11 cellular contexts compared by ENCODE assay signal in genomic region chr19:10389863-10390262, GRCh38. TPM values are rescaled to one million over a fixed set of nuclear protein-coding genes. Genes with fewer than 3 reads are reported as not detected.
A peak's percentile ranks its signal among the peaks of the same experiment; 100 is the strongest.
DNase-seq lines count a peak whose midpoint lies in the region; FAIRE-seq and TF ChIP-seq lines count a peak whose summit lies in the region.
"Had no signal": no experiment of that assay in that cellular context is flagged by ENCODE, and none has a peak within 500 bp of the region (broad histone marks: within the 10 kb centered on the region; RNA-seq: fewer than 3 reads in every experiment).

No MANE protein-coding gene starts in this region.

- peaks cover 12% of the 10 kb centered on the region for H3K36me3 Mint-ChIP-seq in activated naive CD4-positive, alpha-beta T cell treated with anti-CD3 and anti-CD28 coated beads for 36 hours (ENCODE audit: low read depth)

- POLR2A ChIA-PET in endothelial cell of umbilical vein (lab: Charles Lee) = interaction anchor here (1.0 to 1.8 kb wide), 3 partner anchors 120 to 130 kb away, joined by 5 to 14 read pairs (median 13); partner anchors contain the start of gene ICAM1

- WGBS in GM23248 (ENCODE audit: low coverage in 1 of 2, low lambda C conversion rate in 2 of 2, missing lambda C conversion rate in 2 of 2), 2 experiments = 43 to 48% methylated on average over 12 of the region's 12 CpGs

- H3K27me3 ChIP-seq in NT2/D1 (ENCODE audit: insufficient read depth, insufficient read length) (no peaks in the 10 kb centered on the region), endothelial cell of umbilical vein (ENCODE audit: control insufficient read depth in 2 of 2, insufficient read depth in 2 of 2, low read length in 2 of 2) (no peaks in the 10 kb centered on the region), GM23248 (replicated peaks; ENCODE audit: insufficient read depth) (no peaks in the 10 kb centered on the region)

- peak; percentile 11 to 31 for TF ChIP-seq CTCF in endothelial cell of umbilical vein (IDR thresholded peaks at IDR 0.05; ENCODE audit: extremely low read depth in 1 of 2, insufficient read depth in 1 of 2, low read depth in 1 of 2, low read length in 2 of 2)

- peak; percentile 48 for DNase-seq in activated naive CD4-positive, alpha-beta T cell treated with anti-CD3 and anti-CD28 coated beads for 36 hours
- DNase-seq in activated naive CD4-positive, alpha-beta T cell treated with Interleukin-2 at 50 U/mL for 16 hours = no peak
- DNase-seq in NT2/D1 (ENCODE audit: low read depth, low spot score) (no peak), endothelial cell of umbilical vein (ENCODE audit: low read depth, low spot score) (no peak), GM23248 (no peak), activated gamma-delta T cell (lab: John Stamatoyannopoulos, UW) (no peak), COLO668 (lab: John Stamatoyannopoulos, UW; ENCODE audit: unreplicated experiment) (no peak)
- peak; percentile 30 for DNase-seq in stimulated activated CD4-positive, alpha-beta T cell treated with anti-CD3 and anti-CD28 coated beads, Interleukin-4, amount 100 ng/mL, for 24 hours
- DNase-seq: cortex of kidney had no signal

- H3K27ac ChIP-seq in endothelial cell of umbilical vein (ENCODE audit: insufficient read depth, low read depth, low read length) (no peak overlapping the region), GM23248 (no peak overlapping the region)

- H3K4me2 ChIP-seq in endothelial cell of umbilical vein (ENCODE audit: insufficient read depth, low read length) (no peak overlapping the region), GM23248 (ENCODE audit: unreplicated experiment) (no peak overlapping the region)

- H3K4me3 Mint-ChIP-seq in activated naive CD4-positive, alpha-beta T cell treated with anti-CD3 and anti-CD28 coated beads for 36 hours = no peak overlapping the region
- H3K4me3 Mint-ChIP-seq: stimulated activated naive CD8-positive, alpha-beta T cell treated with anti-CD3 and anti-CD28 coated beads, Interleukin-15, amount 100 ng/mL, for 72 hours had no signal

- in situ Hi-C loops in GM23248 (cut with MboI) = loop anchor here (5.0 to 25.0 kb wide), 2 partner anchors 118 to 453 kb away; partner anchors contain the start of genes ICAM1 and OLFM2

- H2AFZ ChIP-seq in endothelial cell of umbilical vein (ENCODE audit: low read depth, low read length) (no peak overlapping the region), GM23248 (no peak overlapping the region)

- no peaks in the 10 kb centered on the region for H3K79me2 ChIP-seq in endothelial cell of umbilical vein (ENCODE audit: control insufficient read depth, insufficient read depth, low read length)
- no peaks in the 10 kb centered on the region for H3K79me2 ChIP-seq in GM23248 (ENCODE audit: insufficient read depth)

- H3F3A ChIP-seq in GM23248 (ENCODE audit: insufficient read depth) = 0 out of 2 replicates have a peak, but pooled peaks cover 6% of the 10 kb centered on the region

- CTCF ChIA-PET in activated naive CD4-positive, alpha-beta T cell treated with anti-CD3 and anti-CD28 coated beads for 36 hours (lab: Charles Lee) = interaction anchor here (0.5 to 5.5 kb wide), 11 partner anchors 11 to 196 kb away, joined by 3 to 85 read pairs (median 9); partner anchors contain the start of genes ICAM1, ICAM4, ICAM5 and TYK2
- CTCF ChIA-PET in endothelial cell of umbilical vein (lab: Charles Lee) = interaction anchor here (1.2 to 10.8 kb wide), 6 partner anchors 8 to 457 kb away, joined by 3 to 606 read pairs (median 24); partner anchors contain the start of genes CDC37, ICAM1 and TYK2

- no peaks in the 10 kb centered on the region for H3K9me1 ChIP-seq in endothelial cell of umbilical vein (replicated peaks; ENCODE audit: control insufficient read depth, extremely low read depth, insufficient read depth, low read length)

- TF ChIP-seq POLR2A in endothelial cell of umbilical vein (IDR thresholded peaks at IDR 0.05; ENCODE audit: low read depth, low read length) = no peak

- no peaks in the 10 kb centered on the region for H3K9me3 ChIP-seq in NT2/D1 (ENCODE audit: insufficient read depth, low read length)
- H3K9me3 ChIP-seq in endothelial cell of umbilical vein (replicated peaks; ENCODE audit: control insufficient read depth, insufficient read depth, low read length) = no peaks in the 10 kb centered on the region
- H3K9me3 ChIP-seq in GM23248 (ENCODE audit: low read depth) = no peaks in the 10 kb centered on the region

- no peak for FAIRE-seq in endothelial cell of umbilical vein (lab: Jason Lieb, UNC)
- FAIRE-seq: islet of Langerhans had no signal

- H3K9me2 ChIP-seq in GM23248 (ENCODE audit: insufficient read depth) = no peaks in the 10 kb centered on the region

- H3K4me1 ChIP-seq in NT2/D1 (ENCODE audit: insufficient read depth, insufficient read length) (peaks cover 6% of the 10 kb centered on the region), endothelial cell of umbilical vein (ENCODE audit: control insufficient read depth, extremely low read depth, insufficient read depth, low read length) (no peaks in the 10 kb centered on the region), GM23248 (ENCODE audit: insufficient read depth) (no peaks in the 10 kb centered on the region)

- no peaks in the 10 kb centered on the region for H3K27me3 Mint-ChIP-seq in activated naive CD4-positive, alpha-beta T cell treated with anti-CD3 and anti-CD28 coated beads for 36 hours (ENCODE audit: low read depth)
- H3K27me3 Mint-ChIP-seq: stimulated activated naive CD8-positive, alpha-beta T cell treated with anti-CD3 and anti-CD28 coated beads, Interleukin-15, amount 100 ng/mL, for 72 hours had no signal

- intact Hi-C loops in activated naive CD4-positive, alpha-beta T cell treated with anti-CD3 and anti-CD28 coated beads for 36 hours (cut with micrococcal nuclease) = loop anchor here (1.0 to 10.0 kb wide), 5 partner anchors 46 to 455 kb away; partner anchors contain the start of gene DNMT1
- intact Hi-C loops in endothelial cell of umbilical vein (cut with micrococcal nuclease) = loop anchor here (1.0 to 10.0 kb wide), 4 partner anchors 121 to 458 kb away; partner anchors contain the start of gene DNMT1

- H3K36me3 ChIP-seq in NT2/D1 (ENCODE audit: insufficient read depth, insufficient read length, low read length) (peaks cover 50% of the 10 kb centered on the region), endothelial cell of umbilical vein (ENCODE audit: control insufficient read depth in 2 of 2, extremely low read depth in 1 of 2, insufficient read depth in 2 of 2, low read length in 2 of 2) (peaks cover 8 to 27% of the 10 kb centered on the region in 2 experiments), GM23248 (ENCODE audit: low read depth) (peaks cover 10% of the 10 kb centered on the region; the same call in 1 of the 2 replicates)

- no peak overlapping the region for H3K4me3 ChIP-seq in NT2/D1 (ENCODE audit: insufficient read length, low read depth)
- no peak overlapping the region for H3K4me3 ChIP-seq in endothelial cell of umbilical vein (replicated peaks in 1 of 3; ENCODE audit: insufficient read depth in 1 of 3, low read depth in 1 of 3, low read length in 3 of 3)
- no peak overlapping the region for H3K4me3 ChIP-seq in GM23248

- peak overlapping the region; percentile 30 for H3K27ac Mint-ChIP-seq in activated naive CD4-positive, alpha-beta T cell treated with anti-CD3 and anti-CD28 coated beads for 36 hours
- H3K27ac Mint-ChIP-seq: stimulated activated naive CD8-positive, alpha-beta T cell treated with anti-CD3 and anti-CD28 coated beads, Interleukin-15, amount 100 ng/mL, for 72 hours had no signal

- H3K4me1 Mint-ChIP-seq in activated naive CD4-positive, alpha-beta T cell treated with anti-CD3 and anti-CD28 coated beads for 36 hours (ENCODE audit: low read depth) = no peaks in the 10 kb centered on the region

- H3K9ac ChIP-seq in NT2/D1 (ENCODE audit: insufficient read length, low read depth) (peak overlapping the region; percentile 17), endothelial cell of umbilical vein (replicated peaks; ENCODE audit: extremely low read depth, insufficient read depth, low read length) (no peak overlapping the region), GM23248 (no peak overlapping the region)

- no peaks in the 10 kb centered on the region for H3K9me3 Mint-ChIP-seq in activated naive CD4-positive, alpha-beta T cell treated with anti-CD3 and anti-CD28 coated beads for 36 hours
- H3K9me3 Mint-ChIP-seq: stimulated activated naive CD8-positive, alpha-beta T cell treated with anti-CD3 and anti-CD28 coated beads, Interleukin-15, amount 100 ng/mL, for 72 hours had no signal

- no peaks in the 10 kb centered on the region for H4K20me1 ChIP-seq in endothelial cell of umbilical vein (replicated peaks; ENCODE audit: control insufficient read depth, extremely low read depth, insufficient read depth, low read length)
- no peaks in the 10 kb centered on the region for H4K20me1 ChIP-seq in GM23248 (ENCODE audit: insufficient read depth)

- BruUV-seq in endothelial cell of umbilical vein (replicated peaks; lab: Mats Ljungman, UMichigan) = no TSS peak

- dilution Hi-C loops in endothelial cell of umbilical vein (cut with MboI; ENCODE audit: extremely low pct_ligation_motif_present, low sequenced_read_pairs) = no loop called here

RNA-seq across cellular contexts. Expression of gene TYK2, which starts 9.5 kb away (rescaled TPM):
- 100 to 1,000 TPM; 175 to 190 TPM for total RNA-seq in activated naive CD4-positive, alpha-beta T cell treated with anti-CD3 and anti-CD28 coated beads for 36 hours
- total RNA-seq in endothelial cell of umbilical vein = 138 and 142 TPM in 2 replicates
- polyA plus RNA-seq in endothelial cell of umbilical vein (92.9 and 93.7 TPM in 2 replicates), GM23248 (2016; fragmentation: Nextera tagmentation; extraction: Ambion mirVana) (54.3 and 60.4 TPM in 2 replicates)
- polyA plus RNA-seq in endothelial cell of umbilical vein (2011; cell fraction: cytosol; rRNA removed) = 64.1 and 77.2 TPM in 2 replicates
- polyA plus RNA-seq in endothelial cell of umbilical vein (2011; cell fraction: nucleus; rRNA removed) = 407 and 608 TPM in 2 replicates
- 94.1 and 115 TPM in 2 replicates for polyA plus RNA-seq in endothelial cell of umbilical vein (2012)
- polyA minus RNA-seq in endothelial cell of umbilical vein = 67.3 and 98.8 TPM in 2 replicates
- 44.9 TPM for polyA minus RNA-seq in endothelial cell of umbilical vein (2011; cell fraction: cytosol; rRNA and poly(A)+ RNA removed)
- 109 and 141 TPM in 2 replicates for polyA minus RNA-seq in endothelial cell of umbilical vein (2011; cell fraction: nucleus; rRNA and poly(A)+ RNA removed)
- total RNA-seq in GM23248 (2014; rRNA removed; shearing (Covaris generic)) = 64.1 and 85.5 TPM in 2 replicates

RNA-seq across cellular contexts. Expression of gene CDC37, which starts 13.5 kb away (rescaled TPM):
- 100 to 1,000 TPM; 158 to 164 TPM for total RNA-seq in activated naive CD4-positive, alpha-beta T cell treated with anti-CD3 and anti-CD28 coated beads for 36 hours
- 275 and 300 TPM in 2 replicates for total RNA-seq in endothelial cell of umbilical vein
- 366 and 372 TPM in 2 replicates for polyA plus RNA-seq in endothelial cell of umbilical vein
- 471 and 535 TPM in 2 replicates for polyA plus RNA-seq in endothelial cell of umbilical vein (2011; cell fraction: cytosol; rRNA removed)
- 1,255 and 1,369 TPM in 2 replicates for polyA plus RNA-seq in endothelial cell of umbilical vein (2011; cell fraction: nucleus; rRNA removed)
- 348 and 387 TPM in 2 replicates for polyA plus RNA-seq in endothelial cell of umbilical vein (2012)
- 147 and 176 TPM in 2 replicates for polyA minus RNA-seq in endothelial cell of umbilical vein
- 106 TPM for polyA minus RNA-seq in endothelial cell of umbilical vein (2011; cell fraction: cytosol; rRNA and poly(A)+ RNA removed)
- 60.9 and 125 TPM in 2 replicates for polyA minus RNA-seq in endothelial cell of umbilical vein (2011; cell fraction: nucleus; rRNA and poly(A)+ RNA removed)
- total RNA-seq in GM23248 (2014; rRNA removed; shearing (Covaris generic)) = 268 and 301 TPM in 2 replicates
- 288 and 291 TPM in 2 replicates for polyA plus RNA-seq in GM23248 (2016; fragmentation: Nextera tagmentation; extraction: Ambion mirVana)

RNA-seq across cellular contexts. Expression of gene PDE4A, which starts 30.5 kb away (rescaled TPM):
- total RNA-seq in activated naive CD4-positive, alpha-beta T cell treated with anti-CD3 and anti-CD28 coated beads for 36 hours = 1 to 10 TPM; 5.5 TPM
- 9.9 and 10.0 TPM in 2 replicates for total RNA-seq in endothelial cell of umbilical vein
- polyA plus RNA-seq in endothelial cell of umbilical vein (3.7 and 3.8 TPM in 2 replicates), GM23248 (2016; fragmentation: Nextera tagmentation; extraction: Ambion mirVana) (15.9 and 17.4 TPM in 2 replicates)
- 4.3 and 5.1 TPM in 2 replicates for polyA plus RNA-seq in endothelial cell of umbilical vein (2011; cell fraction: cytosol; rRNA removed)
- polyA plus RNA-seq in endothelial cell of umbilical vein (2011; cell fraction: nucleus; rRNA removed) = 5.6 and 5.7 TPM in 2 replicates
- polyA plus RNA-seq in endothelial cell of umbilical vein (2012) = 6.1 and 7.9 TPM in 2 replicates
- polyA minus RNA-seq in endothelial cell of umbilical vein = 3.7 and 5.0 TPM in 2 replicates
- polyA minus RNA-seq in endothelial cell of umbilical vein (2011; cell fraction: cytosol; rRNA and poly(A)+ RNA removed) = 0.92 TPM
- 3.0 and 4.9 TPM in 2 replicates for polyA minus RNA-seq in endothelial cell of umbilical vein (2011; cell fraction: nucleus; rRNA and poly(A)+ RNA removed)
- 2.4 and 4.7 TPM in 2 replicates for total RNA-seq in GM23248 (2014; rRNA removed; shearing (Covaris generic))

RNA-seq across cellular contexts. Expression of gene ICAM3, which starts 50.4 kb away (rescaled TPM):
- total RNA-seq in activated naive CD4-positive, alpha-beta T cell treated with anti-CD3 and anti-CD28 coated beads for 36 hours = 100 to 1,000 TPM; 109 to 114 TPM
- 11.4 and 11.6 TPM in 2 replicates for total RNA-seq in endothelial cell of umbilical vein
- polyA plus RNA-seq in endothelial cell of umbilical vein (6.7 and 8.7 TPM in 2 replicates), GM23248 (2016; fragmentation: Nextera tagmentation; extraction: Ambion mirVana) (23.1 and 23.4 TPM in 2 replicates)
- polyA plus RNA-seq in endothelial cell of umbilical vein (2011; cell fraction: cytosol; rRNA removed) = 6.2 and 7.3 TPM in 2 replicates
- 1.8 and 3.0 TPM in 2 replicates for polyA plus RNA-seq in endothelial cell of umbilical vein (2011; cell fraction: nucleus; rRNA removed)
- polyA plus RNA-seq in endothelial cell of umbilical vein (2012) = 7.0 and 9.1 TPM in 2 replicates
- 5.5 and 6.3 TPM in 2 replicates for polyA minus RNA-seq in endothelial cell of umbilical vein
- 8.2 TPM for polyA minus RNA-seq in endothelial cell of umbilical vein (2011; cell fraction: cytosol; rRNA and poly(A)+ RNA removed)
- 1.2 and 1.3 TPM in 2 replicates for polyA minus RNA-seq in endothelial cell of umbilical vein (2011; cell fraction: nucleus; rRNA and poly(A)+ RNA removed)
- total RNA-seq in GM23248 (2014; rRNA removed; shearing (Covaris generic)) = 3.4 and 8.6 TPM in 2 replicates

RNA-seq across cellular contexts. Expression of gene RAVER1, which starts 56.5 kb away (rescaled TPM):
- 10 to 100 TPM; 63.0 to 69.0 TPM for total RNA-seq in activated naive CD4-positive, alpha-beta T cell treated with anti-CD3 and anti-CD28 coated beads for 36 hours
- total RNA-seq in endothelial cell of umbilical vein = 47.6 and 55.1 TPM in 2 replicates
- polyA plus RNA-seq in endothelial cell of umbilical vein (5.1 and 5.2 TPM in 2 replicates), GM23248 (2016; fragmentation: Nextera tagmentation; extraction: Ambion mirVana) (28.7 and 29.2 TPM in 2 replicates)
- polyA plus RNA-seq in endothelial cell of umbilical vein (2011; cell fraction: cytosol; rRNA removed) = 8.1 and 9.9 TPM in 2 replicates
- 11.0 and 13.5 TPM in 2 replicates for polyA plus RNA-seq in endothelial cell of umbilical vein (2011; cell fraction: nucleus; rRNA removed)
- polyA plus RNA-seq in endothelial cell of umbilical vein (2012) = 15.4 and 18.9 TPM in 2 replicates
- polyA minus RNA-seq in endothelial cell of umbilical vein = 10.1 and 14.9 TPM in 2 replicates
- polyA minus RNA-seq in endothelial cell of umbilical vein (2011; cell fraction: cytosol; rRNA and poly(A)+ RNA removed) = 32.3 TPM
- polyA minus RNA-seq in endothelial cell of umbilical vein (2011; cell fraction: nucleus; rRNA and poly(A)+ RNA removed) = 10.6 and 19.1 TPM in 2 replicates
- 23.0 and 27.1 TPM in 2 replicates for total RNA-seq in GM23248 (2014; rRNA removed; shearing (Covaris generic))

Comparison
In these comparisons a context has a peak if more than half of its experiments do, and no peak if none do; other contexts are left out.
1. DNase-seq: peak in activated naive CD4-positive, alpha-beta T cell treated with anti-CD3 and anti-CD28 coated beads for 36 hours (single experiment) and stimulated activated CD4-positive, alpha-beta T cell treated with anti-CD3 and anti-CD28 coated beads, Interleukin-4, amount 100 ng/mL, for 24 hours (single experiment); none in activated naive CD4-positive, alpha-beta T cell treated with Interleukin-2 at 50 U/mL for 16 hours (single experiment), NT2/D1 (single experiment), endothelial cell of umbilical vein (single experiment), GM23248 (single experiment), activated gamma-delta T cell (single experiment) and COLO668 (single experiment).